In the genomic region with DNA sequence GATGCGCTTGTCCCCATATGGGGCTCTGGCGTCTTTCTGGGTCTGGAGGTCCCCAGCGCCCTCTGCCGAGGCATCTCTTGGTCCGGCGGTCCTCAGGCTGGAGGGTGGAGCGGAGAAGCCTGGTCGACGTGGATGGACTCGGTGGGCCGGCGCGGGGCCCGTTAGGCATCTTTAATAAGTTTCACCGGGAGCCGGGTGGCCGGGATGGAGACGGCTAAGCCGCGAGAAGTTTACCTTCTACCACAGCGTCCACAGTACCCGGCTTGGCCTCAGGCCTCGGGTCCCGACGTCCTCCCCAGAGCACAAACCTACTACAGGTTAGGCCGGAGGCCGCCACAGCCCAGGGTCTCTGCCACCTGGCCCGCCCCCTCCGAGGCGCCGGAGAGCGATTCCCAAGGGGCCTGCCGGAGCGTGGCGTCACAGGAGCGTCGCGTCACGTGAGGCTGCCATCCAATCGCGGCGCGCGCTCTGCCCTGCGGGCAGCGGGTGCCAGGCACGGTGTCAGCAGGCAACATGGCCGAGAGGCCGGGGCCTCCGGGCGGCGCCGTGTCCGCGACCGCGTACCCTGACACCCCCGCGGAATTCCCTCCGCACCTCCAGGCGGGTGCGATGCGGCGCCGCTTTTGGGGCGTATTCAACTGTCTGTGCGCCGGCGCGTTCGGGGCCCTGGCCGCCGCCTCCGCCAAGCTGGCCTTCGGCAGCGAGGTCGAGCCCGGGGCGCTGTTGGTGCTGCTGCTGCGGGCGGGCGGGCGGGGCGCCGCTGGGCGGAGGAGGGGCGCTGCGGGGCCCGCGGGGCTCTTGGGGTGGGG, we compare ENCODE assay signal across 8 cellular contexts. TPM values are rescaled to one million over a fixed set of nuclear protein-coding genes. Genes with fewer than 3 reads are reported as not detected.
DNase-seq lines count a peak whose midpoint lies in the region; ATAC-seq, FAIRE-seq and TF ChIP-seq lines count a peak whose summit lies in the region.

A gene (plus strand): TSS at position 501 of the 809 bp plus-strand sequence. CDS start 13 bp downstream, at position 514.

- H3K27ac Mint-ChIP-seq in activated T-cell treated with anti-CD3 and anti-CD28 coated beads, Interleukin-2, amount 50 U/mL, for 72 hours, result peak within 1 kb of the TSS; percentile 88

- TF ChIP-seq POLR2A in esophagus muscularis mucosa (IDR thresholded peaks at IDR 0.05; ENCODE audit: low read depth), result peak; percentile 60

- H3K27me3 ChIP-seq in PC-3 (ENCODE audit: low read length) (no peaks in the 10 kb centered on the region), esophagus muscularis mucosa (no peaks in the 10 kb centered on the region), muscle layer of duodenum (ENCODE audit: low read depth, low read length) (no peaks in the 10 kb centered on the region)

- peaks cover 7% of the 10 kb centered on the region; the same call in 1 of the 2 replicates for H3K79me2 ChIP-seq in PC-3 (ENCODE audit: low read length)

- POLR2A ChIA-PET in PC-3 (lab: Charles Lee; ENCODE audit: unreplicated experiment), result interaction anchor here (0.6 to 1.0 kb wide), 2 partner anchors 22 to 114 kb away, joined by 7 to 8 read pairs; a partner anchor contains a TSS

- no peaks in the 10 kb centered on the region for H3K9me2 ChIP-seq in PC-3 (replicated peaks; ENCODE audit: low read length)

- H3K4me2 ChIP-seq in PC-3 (ENCODE audit: low read length), result peak within 1 kb of the TSS; percentile 67

- peak within 1 kb of the TSS; percentile 61 for H3K4me3 ChIP-seq in PC-3 (ENCODE audit: low read length)
- H3K4me3 ChIP-seq in esophagus muscularis mucosa, result peak within 1 kb of the TSS; percentile 77 to 96 (median 78)
- peak within 1 kb of the TSS; percentile 66 to 73 for H3K4me3 ChIP-seq in muscle layer of duodenum (ENCODE audit: low read depth in 1 of 2, low read length in 2 of 2)

- intact Hi-C loops in PC-3 (cut with micrococcal nuclease) (no loop called here), esophagus muscularis mucosa (cut with DNase I) (loop anchor here (5.0 to 10.0 kb wide), 2 partner anchors 99 to 113 kb away; a partner anchor contains a TSS)

- TF ChIP-seq EP300 in esophagus muscularis mucosa (IDR thresholded peaks at IDR 0.05), result no peak

- ATAC-seq in GM21360 (IDR thresholded peaks at IDR 0.05; ENCODE audit: unreplicated experiment) (peak; percentile 87), PC-3 (peak; percentile 92)
- ATAC-seq in activated T-cell treated with anti-CD3 and anti-CD28 coated beads, Interleukin-2, amount 50 U/mL, for 72 hours (replicated peaks in 1 of 2), result peak; percentile 97

- H3K4me1 ChIP-seq in PC-3 (ENCODE audit: insufficient read depth, low read length) (peaks cover 5% of the 10 kb centered on the region; the same call in 1 of the 2 replicates), esophagus muscularis mucosa (peaks cover 6 to 26% (median 20%) of the 10 kb centered on the region in 4 donors), muscle layer of duodenum (ENCODE audit: control insufficient read depth in 1 of 2, insufficient read depth in 2 of 2, low read length in 2 of 2) (peaks cover 6 to 7% of the 10 kb centered on the region in 2 donors)

- H3K9me3 Mint-ChIP-seq in activated T-cell treated with anti-CD3 and anti-CD28 coated beads, Interleukin-2, amount 50 U/mL, for 72 hours, result no peaks in the 10 kb centered on the region

- H3K4me3 Mint-ChIP-seq in activated T-cell treated with anti-CD3 and anti-CD28 coated beads, Interleukin-2, amount 50 U/mL, for 72 hours, result peak within 1 kb of the TSS; percentile 85 to 91

- H3F3A ChIP-seq in PC-3 (ENCODE audit: low read length, unreplicated experiment), result no peaks in the 10 kb centered on the region

- H3K36me3 ChIP-seq in PC-3 (ENCODE audit: low read depth, low read length) (peaks cover 4% of the 10 kb centered on the region; the same call in 1 of the 2 replicates), esophagus muscularis mucosa (peaks cover 0 to 8% (median 0%) of the 10 kb centered on the region in 4 donors), muscle layer of duodenum (ENCODE audit: control insufficient read depth in 1 of 2, insufficient read depth in 2 of 2, low read length in 2 of 2) (peaks cover 0 to 9% of the 10 kb centered on the region in 2 donors)

- H3K27ac ChIP-seq in PC-3 (ENCODE audit: low read length) (peak within 1 kb of the TSS; percentile 13; the same call in 1 of the 2 replicates), esophagus muscularis mucosa (replicated peaks in 1 of 4) (peak within 1 kb of the TSS; percentile 91 to 97 (median 94)), muscle layer of duodenum (ENCODE audit: low read length) (peak within 1 kb of the TSS; percentile 87)

- TSS peak; percentile 95 for BruUV-seq in PC-3 (replicated peaks; lab: Mats Ljungman, UMichigan)

- H3K27me3 Mint-ChIP-seq in activated T-cell treated with anti-CD3 and anti-CD28 coated beads, Interleukin-2, amount 50 U/mL, for 72 hours (ENCODE audit: low read depth), result no peaks in the 10 kb centered on the region

- H3K9ac ChIP-seq in PC-3 (ENCODE audit: low read length), result peak within 1 kb of the TSS; percentile 66

- DNase-seq in D721Med (ENCODE audit: insufficient read length, low spot score) (peak; percentile 92), HTR-8/SVneo (ENCODE audit: insufficient read length, low spot score) (peak; percentile 92), PC-3 (peak; percentile 59), esophagus muscularis mucosa (ENCODE audit: extremely low spot score) (peak; percentile 96)
- peak; percentile 91 for DNase-seq in activated T-cell treated with anti-CD3 and anti-CD28 coated beads, Interleukin-2, amount 50 U/mL, for 72 hours
- DNase-seq in stimulated activated CD8-positive, alpha-beta memory T cell treated with anti-CD3 and anti-CD28 coated beads, Interleukin-7, amount 100 ng/mL, for 4 hours (ENCODE audit: low read depth in 2 of 2), result peak; percentile 78 to 88

- H4K20me1 ChIP-seq in PC-3 (ENCODE audit: low read length), result no peaks in the 10 kb centered on the region

- CTCF ChIA-PET in PC-3 (lab: Charles Lee), result no interaction called here

- H3K36me3 Mint-ChIP-seq in activated T-cell treated with anti-CD3 and anti-CD28 coated beads, Interleukin-2, amount 50 U/mL, for 72 hours (ENCODE audit: insufficient read depth in 2 of 2), result peaks cover 0 to 2% of the 10 kb centered on the region in 2 donors

- TF ChIP-seq CTCF in D721Med (IDR thresholded peaks at IDR 0.05; ENCODE audit: insufficient read depth, missing control alignments), result peak; percentile 17
- TF ChIP-seq CTCF in PC-3 (conservative IDR thresholded peaks at IDR 0.05; ENCODE audit: low read depth, low read length), result no peak
- TF ChIP-seq CTCF in esophagus muscularis mucosa (IDR thresholded peaks at IDR 0.05), result peak; percentile 14 to 38 (median 26)

- H2AFZ ChIP-seq in PC-3 (ENCODE audit: low read length), result peak within 1 kb of the TSS; percentile 76

- peaks cover 40% of the 10 kb centered on the region for H3K4me1 Mint-ChIP-seq in activated T-cell treated with anti-CD3 and anti-CD28 coated beads, Interleukin-2, amount 50 U/mL, for 72 hours (ENCODE audit: low read depth)

- no peaks in the 10 kb centered on the region for H3K9me3 ChIP-seq in PC-3 (ENCODE audit: low read length)
- peaks cover 0 to 6% (median 1%) of the 10 kb centered on the region in 4 donors for H3K9me3 ChIP-seq in esophagus muscularis mucosa
- no peaks in the 10 kb centered on the region for H3K9me3 ChIP-seq in muscle layer of duodenum (ENCODE audit: control insufficient read depth in 1 of 2, low read length in 2 of 2)

- 2% methylated on average over 16 of the region's 90 CpGs for WGBS in esophagus muscularis mucosa

- no peak for FAIRE-seq in D721Med (lab: Jason Lieb, UNC)
- peak; percentile 80 for FAIRE-seq in HTR-8/SVneo (lab: Jason Lieb, UNC)

RNA-seq across cellular contexts. Expression of the gene that starts here (rescaled TPM):
- total RNA-seq in PC-3 (2014; rRNA removed) (6.3 and 10.2 TPM in 2 replicates), esophagus muscularis mucosa (10 to 100 TPM in 3 of 4 donors, 1 to 10 TPM in 1; 6.5 to 15.2 (median 10.8) TPM)
- total RNA-seq in activated T-cell treated with anti-CD3 and anti-CD28 coated beads, Interleukin-2, amount 50 U/mL, for 72 hours, result 10 to 100 TPM; 15.6 to 22.4 TPM

Comparison
In these comparisons a context has a peak if more than half of its experiments do, and no peak if none do; other contexts are left out.
1. Peak in every context shown above with its lines: DNase-seq, ATAC-seq, H3K4me3 ChIP-seq and H3K27ac ChIP-seq.
2. H3K27ac ChIP-seq: peak in every context shown above with its lines; median percentile 94 in esophagus muscularis mucosa; 87 in muscle layer of duodenum; 13 in PC-3.